ENCODE assay signal across 1 cellular context in genomic region chr12:7018350-7019042, GRCh38.
TF ChIP-seq lines count a peak whose summit lies in the region.

TSS of gene LPCAT3 (minus strand) at chr12:7018476. CDS start at chr12:7018424, 52 bp downstream.

TF ChIP-seq in HepG2, 621 proteins besides CTCF, POLR2A, EP300 and RAD21 (continued from another document and continues in another):
- TF ChIP-seq SNAPC4 (CRISPR knock-in tag; IDR thresholded peaks at IDR 0.05) (peak; percentile 67; the same call in 1 of the 2 replicates), ZNF460 (CRISPR knock-in tag; IDR thresholded peaks at IDR 0.05; ENCODE audit: borderline replicate concordance) (no peak), ZNF598 (CRISPR knock-in tag; IDR thresholded peaks at IDR 0.05; ENCODE audit: borderline replicate concordance) (peak; percentile 38; the same call in 1 of the 2 replicates), GMEB2 (CRISPR knock-in tag; IDR thresholded peaks at IDR 0.05; ENCODE audit: low read depth) (no peak), KDM4B (CRISPR knock-in tag; IDR thresholded peaks at IDR 0.05) (0 out of 2 replicates have a peak, but pooled peaks have one; percentile 33), TFE3 (CRISPR knock-in tag; IDR thresholded peaks at IDR 0.05) (0 out of 2 replicates have a peak, but pooled peaks have one; percentile 25), SKI (IDR thresholded peaks at IDR 0.05; ENCODE audit: partially characterized antibody) (peak; percentile 97), ZSCAN30 (CRISPR knock-in tag; IDR thresholded peaks at IDR 0.05) (no peak), NBN (conservative IDR thresholded peaks at IDR 0.05) (no peak), KAT7 (CRISPR knock-in tag; IDR thresholded peaks at IDR 0.05; ENCODE audit: borderline replicate concordance) (peak; percentile 61; the same call in 1 of the 2 replicates), STAG1 (CRISPR knock-in tag; IDR thresholded peaks at IDR 0.05) (peak; percentile 67), KDM5B (CRISPR knock-in tag; IDR thresholded peaks at IDR 0.05; ENCODE audit: borderline replicate concordance) (peak; percentile 41; the same call in 1 of the 2 replicates), ZNF44 (CRISPR knock-in tag; IDR thresholded peaks at IDR 0.05) (no peak), ZNF431 (CRISPR knock-in tag; IDR thresholded peaks at IDR 0.05; ENCODE audit: borderline replicate concordance, low read depth) (peak; percentile 19; the same call in 1 of the 2 replicates), NCOA5 (CRISPR knock-in tag; IDR thresholded peaks at IDR 0.05) (no peak), PAXIP1 (CRISPR knock-in tag; conservative IDR thresholded peaks at IDR 0.05) (peak; percentile 80), HDAC2 (CRISPR knock-in tag; IDR thresholded peaks at IDR 0.05) (peak; percentile 23; the same call in 1 of the 2 replicates), E2F5 (CRISPR knock-in tag; conservative IDR thresholded peaks at IDR 0.05) (peak; percentile 86), ZIK1 (CRISPR knock-in tag; IDR thresholded peaks at IDR 0.05; ENCODE audit: borderline replicate concordance, low read depth) (no peak), BCL3 (CRISPR knock-in tag; IDR thresholded peaks at IDR 0.05) (peak; percentile 45; the same call in 1 of the 2 replicates), ETV6 (CRISPR knock-in tag; conservative IDR thresholded peaks at IDR 0.05) (no peak), ZNF740 (CRISPR knock-in tag; IDR thresholded peaks at IDR 0.05) (peak; percentile 28; the same call in 1 of the 2 replicates), GABPB1 (CRISPR knock-in tag; IDR thresholded peaks at IDR 0.05) (peak; percentile 86), THAP11 (CRISPR knock-in tag; IDR thresholded peaks at IDR 0.05) (peak; percentile 61), ARID3A (IDR thresholded peaks at IDR 0.05; ENCODE audit: low read depth, low read length) (no peak; the same call in 1 of the 2 replicates), IRF9 (CRISPR knock-in tag; IDR thresholded peaks at IDR 0.05; ENCODE audit: borderline replicate concordance) (peak; percentile 75; the same call in 1 of the 2 replicates), ZNF501 (CRISPR knock-in tag; IDR thresholded peaks at IDR 0.05) (peak; percentile 72; the same call in 1 of the 2 replicates), KAT8 (CRISPR knock-in tag; IDR thresholded peaks at IDR 0.05) (peak; percentile 64), IRX3 (CRISPR knock-in tag; IDR thresholded peaks at IDR 0.05; ENCODE audit: borderline replicate concordance, low read depth) (no peak; the same call in 1 of the 2 replicates), TBL1XR1 (IDR thresholded peaks at IDR 0.05; ENCODE audit: borderline replicate concordance, low read length, partially characterized antibody) (peak; percentile 84), MTA1 (CRISPR knock-in tag; IDR thresholded peaks at IDR 0.05; ENCODE audit: borderline replicate concordance) (peak; percentile 32; the same call in 1 of the 2 replicates), MAZ (IDR thresholded peaks at IDR 0.05; ENCODE audit: borderline replicate concordance, low read depth, low read length) (no peak), MAZ (CRISPR knock-in tag; IDR thresholded peaks at IDR 0.05; ENCODE audit: low read depth) (0 out of 2 replicates have a peak, but pooled peaks have one; percentile 44), ZSCAN9 (CRISPR knock-in tag; IDR thresholded peaks at IDR 0.05; ENCODE audit: borderline replicate concordance) (peak; percentile 61; the same call in 1 of the 2 replicates), SAP130 (CRISPR knock-in tag; IDR thresholded peaks at IDR 0.05; ENCODE audit: low read depth) (peak; percentile 77), HNRNPLL (IDR thresholded peaks at IDR 0.05; ENCODE audit: low read depth, low read length, poor library complexity, severe bottlenecking) (peak; percentile 93)
